ENCODE assay signal across 8 cellular contexts in the genomic region with DNA sequence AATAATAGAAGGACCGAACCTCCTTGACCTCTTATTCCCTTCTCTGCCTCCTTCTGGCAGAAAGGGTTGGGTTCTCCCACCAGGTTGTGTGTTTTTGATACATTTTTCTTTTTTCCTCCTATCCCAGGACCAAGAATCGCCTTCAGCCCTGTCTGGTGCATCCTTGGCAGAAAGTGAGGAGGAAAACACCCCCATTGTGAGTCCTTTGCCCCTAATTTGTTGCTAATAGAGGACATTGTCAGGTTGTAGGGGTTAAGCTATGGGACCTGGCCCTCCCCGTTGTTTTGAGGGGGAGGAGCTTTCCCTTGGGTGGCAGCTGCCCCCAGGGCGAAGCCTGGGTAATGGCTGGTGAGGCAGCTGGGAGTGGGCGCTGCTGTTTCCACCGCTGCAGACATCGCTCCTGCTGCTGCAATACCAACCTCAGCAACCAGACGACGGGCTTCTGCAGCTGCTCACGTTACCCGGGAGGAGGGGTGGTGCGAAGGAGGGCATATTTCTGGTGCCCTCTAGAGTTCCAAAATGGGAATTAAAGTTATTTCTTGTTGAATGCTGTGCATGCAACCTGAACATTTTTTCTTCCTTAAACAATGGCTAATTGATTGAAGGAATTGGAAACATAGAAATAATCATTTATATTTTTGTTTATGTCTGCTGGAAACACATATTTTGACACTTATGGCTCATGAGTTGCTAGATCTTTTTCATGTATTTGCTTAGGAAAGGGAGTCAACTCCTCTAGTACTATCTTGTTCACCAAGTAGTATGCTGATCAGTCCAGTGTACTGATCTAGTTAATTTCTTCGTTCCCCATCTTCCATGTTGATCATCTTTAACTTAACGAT. TPM values are rescaled to one million over a fixed set of nuclear protein-coding genes. Genes with fewer than 3 reads are reported as not detected.
DNase-seq lines count a peak whose midpoint lies in the region; ATAC-seq and TF ChIP-seq lines count a peak whose summit lies in the region.

No MANE protein-coding gene starts in this region.

- CTCF ChIA-PET in activated B cell treated with CpG ODN at 0.5 μM for 24 hours (lab: Charles Lee): interaction anchor here (0.6 to 1.1 kb wide), 4 partner anchors 25 to 99 kb away, joined by 3 to 6 read pairs (median 4); no protein-coding TSS in a partner anchor

- no peaks in the 10 kb centered on the region for H3K27me3 Mint-ChIP-seq in activated B cell treated with CpG ODN at 0.5 μM for 24 hours

- POLR2A ChIA-PET in activated B cell treated with CpG ODN at 0.5 μM for 24 hours (lab: Charles Lee): interaction anchor here (0.5 to 1.1 kb wide), 6 partner anchors 25 to 373 kb away, joined by 3 to 21 read pairs (median 3); a partner anchor contains a TSS

- H3K4me1 Mint-ChIP-seq in activated B cell treated with CpG ODN at 0.5 μM for 24 hours: peaks cover 33% of the 10 kb centered on the region

- H3K9me3 Mint-ChIP-seq in activated B cell treated with CpG ODN at 0.5 μM for 24 hours: no peaks in the 10 kb centered on the region

- intact Hi-C loops in activated B cell treated with CpG ODN at 0.5 μM for 24 hours (cut with micrococcal nuclease): loop anchor here (1.0 to 10.0 kb wide), 7 partner anchors 33 to 1715 kb away; a partner anchor contains a TSS

- H3K36me3 Mint-ChIP-seq in activated B cell treated with CpG ODN at 0.5 μM for 24 hours (ENCODE audit: low read depth): peaks cover 32% of the 10 kb centered on the region

- peak overlapping the region; percentile 98 for H3K4me3 Mint-ChIP-seq in activated B cell treated with CpG ODN at 0.5 μM for 24 hours

- TF ChIP-seq CTCF in AG09309 (IDR thresholded peaks at IDR 0.05; ENCODE audit: control insufficient read depth, insufficient read depth, low read depth, low read length, missing control alignments) (peak; percentile 94), activated B cell treated with CpG ODN at 0.5 μM for 24 hours (IDR thresholded peaks at IDR 0.05) (no peak)

- peak overlapping the region; percentile 98 for H3K27ac Mint-ChIP-seq in activated B cell treated with CpG ODN at 0.5 μM for 24 hours

- peak; percentile 61 for ATAC-seq in GM18909 (IDR thresholded peaks at IDR 0.05; ENCODE audit: poor library complexity, unreplicated experiment)
- ATAC-seq in HG03196 (IDR thresholded peaks at IDR 0.05; ENCODE audit: unreplicated experiment): peak; percentile 38
- peak; percentile 43 for ATAC-seq in activated B cell treated with CpG ODN at 0.5 μM for 24 hours (ENCODE audit: low read depth)

- DNase-seq in AG09309 (ENCODE audit: low read depth) (peak; percentile 75), NCI-H2227 treated with DMSO at 0.1 percent for 48 hours (lab: John Stamatoyannopoulos, UW) (peak; percentile 83), activated B cell treated with CpG ODN at 0.5 μM for 24 hours (peak; percentile 60), islet precursor cell (peak; percentile 97)
- DNase-seq in central memory CD4-positive, alpha-beta T cell: peak; percentile 88
- DNase-seq in stimulated activated CD4-positive, alpha-beta T cell treated with anti-CD3 and anti-CD28 coated beads, Interleukin-12 subunit alpha, Interleukin-12 subunit beta, amount 100 ng/mL, for 48 hours (ENCODE audit: low read depth in 2 of 3, low spot score in 1 of 3): peak; percentile 74 to 85 (median 81)

- peak overlapping the region; percentile 66 for H3K4me3 ChIP-seq in AG09309 (ENCODE audit: control insufficient read depth, low read depth, low read length)

RNA-seq across cellular contexts. Expression of a gene that starts 1.5 kb away (rescaled TPM):
- 64.8 and 75.2 TPM in 2 replicates for total RNA-seq in activated B cell treated with CpG ODN at 0.5 μM for 24 hours

Comparison
In these comparisons a context has a peak if more than half of its experiments do, and no peak if none do; other contexts are left out.
1. Peak in every context shown above with its lines: DNase-seq, ATAC-seq and H3K4me3 ChIP-seq.